Comparison of ENCODE assay signal across 15 cellular contexts in genomic region chr3:65946438-65946837, GRCh38.
A peak's percentile ranks its signal among the peaks of the same experiment; 100 is the strongest.
DNase-seq lines count a peak whose midpoint lies in the region; ATAC-seq and TF ChIP-seq lines count a peak whose summit lies in the region.
"Had no signal": no experiment of that assay in that cellular context is flagged by ENCODE, and none has a peak within 500 bp of the region (broad histone marks: within the 10 kb centered on the region; RNA-seq: fewer than 3 reads in every experiment).

No MANE protein-coding gene starts in this region.

- H3K23ac ChIP-seq in trophoblast cell (ENCODE audit: low read length), result no peak overlapping the region

- H3K9ac ChIP-seq in trophoblast cell (ENCODE audit: low read length), result no peak overlapping the region

- no peak overlapping the region for H4K91ac ChIP-seq in trophoblast cell (ENCODE audit: low read depth, low read length)

- peaks cover 1% of the 10 kb centered on the region for H3K79me1 ChIP-seq in trophoblast cell (ENCODE audit: low read length)

- H3K27ac ChIP-seq in trophoblast cell (ENCODE audit: low read depth, low read length), result no peak overlapping the region
- H3K27ac ChIP-seq: colonic mucosa had no signal

- H4K8ac ChIP-seq in trophoblast cell (ENCODE audit: low read depth, low read length), result no peak overlapping the region

- no peak overlapping the region for H2BK5ac ChIP-seq in trophoblast cell (ENCODE audit: low read depth, low read length, poor library complexity)

- no peak overlapping the region for H3K27ac Mint-ChIP-seq in glutamatergic neuron (ENCODE audit: unreplicated experiment)

- H3K9me3 ChIP-seq in trophoblast cell (ENCODE audit: insufficient read depth, low read depth, low read length), result no peaks in the 10 kb centered on the region
- H3K9me3 ChIP-seq: colonic mucosa had no signal

- H3K4me2 ChIP-seq in trophoblast cell (ENCODE audit: low read length), result no peak overlapping the region

- no peak overlapping the region for H3K4me3 ChIP-seq in fibroblast of the aortic adventitia (ENCODE audit: low read depth, low read length)
- no peak overlapping the region for H3K4me3 ChIP-seq in trophoblast cell (ENCODE audit: low read depth, low read length)
- H3K4me3 ChIP-seq: colonic mucosa had no signal

- H3K36me3 Mint-ChIP-seq in glutamatergic neuron (ENCODE audit: unreplicated experiment), result no peaks in the 10 kb centered on the region

- no peak overlapping the region for H2AFZ ChIP-seq in trophoblast cell (ENCODE audit: insufficient read depth, low read length, poor library complexity)

- H3K79me2 ChIP-seq in trophoblast cell (ENCODE audit: control insufficient read depth, insufficient read depth, low read length, poor library complexity), result peaks cover 2% of the 10 kb centered on the region

- WGBS in trophoblast cell (ENCODE audit: extremely low coverage, insufficient coverage, insufficient read length), result no CpG with 5 or more reads among the region's 6 CpGs

- H3K27me3 Mint-ChIP-seq in glutamatergic neuron (ENCODE audit: unreplicated experiment), result no peaks in the 10 kb centered on the region

- no peak overlapping the region for H4K12ac ChIP-seq in trophoblast cell (ENCODE audit: low read depth, low read length)

- TF ChIP-seq CTCF in fibroblast of the aortic adventitia (IDR thresholded peaks at IDR 0.05; ENCODE audit: insufficient read depth, low read length) (no peak), glutamatergic neuron (IDR thresholded peaks at IDR 0.05; ENCODE audit: partially characterized antibody, unreplicated experiment) (no peak)

- H3K27me3 ChIP-seq in trophoblast cell (ENCODE audit: insufficient read depth, low read length), result no peaks in the 10 kb centered on the region
- H3K27me3 ChIP-seq: colonic mucosa had no signal

- H3K9me3 Mint-ChIP-seq in glutamatergic neuron (ENCODE audit: unreplicated experiment), result no peaks in the 10 kb centered on the region

- DNase-seq in Daoy (ENCODE audit: low read depth) (peak; percentile 77), fibroblast of the aortic adventitia (ENCODE audit: low read depth) (peak; percentile 91), trophoblast cell (no peak), glutamatergic neuron (no peak), GOT3 (lab: John Stamatoyannopoulos, UW) (no peak)
- DNase-seq: activated CD4-positive, alpha-beta T cell treated with anti-CD3 and anti-CD28 coated beads, Interleukin-2, amount 50 U/mL, for 1 hour; activated gamma-delta T cell; AML-193; colonic mucosa; GDM1; H7; NCI-H774 had no signal

- H2AK5ac ChIP-seq in trophoblast cell (ENCODE audit: low read length), result no peak overlapping the region

- H3K4me1 ChIP-seq in trophoblast cell (ENCODE audit: control insufficient read depth in 1 of 2, insufficient read depth in 2 of 2, low read length in 2 of 2), result peaks cover 0 to 4% of the 10 kb centered on the region in 2 experiments

- H3K14ac ChIP-seq in trophoblast cell (ENCODE audit: low read length), result no peak overlapping the region

- peaks cover 1% of the 10 kb centered on the region for H3K4me1 Mint-ChIP-seq in glutamatergic neuron (ENCODE audit: low read depth, unreplicated experiment)

- peak overlapping the region; percentile 10 for H3K4ac ChIP-seq in trophoblast cell (ENCODE audit: low read depth, low read length)

- ATAC-seq in SK-N-SH treated with all-trans-retinoic acid at 6 μM for 48 hours (peak; percentile 39; the same call in 2 of the 3 replicates), GM19397 (IDR thresholded peaks at IDR 0.05; ENCODE audit: unreplicated experiment) (no peak), GM19463 (IDR thresholded peaks at IDR 0.05; ENCODE audit: unreplicated experiment) (no peak)

- no peak overlapping the region for H3K18ac ChIP-seq in trophoblast cell (ENCODE audit: low read length)

- no peak overlapping the region for H2BK12ac ChIP-seq in trophoblast cell (ENCODE audit: low read length)

- H2BK120ac ChIP-seq in trophoblast cell (ENCODE audit: insufficient read depth, low read length, poor library complexity), result no peak overlapping the region

- no peak overlapping the region for H3K4me3 Mint-ChIP-seq in glutamatergic neuron (ENCODE audit: unreplicated experiment)

- H3K36me3 ChIP-seq in trophoblast cell (ENCODE audit: control insufficient read depth in 1 of 2, insufficient read depth in 2 of 2, low read length in 2 of 2), result no peaks in the 10 kb centered on the region
- H3K36me3 ChIP-seq: colonic mucosa had no signal

TF ChIP-seq in SK-N-SH treated with all-trans-retinoic acid at 6 μM for 48 hours, 23 proteins besides CTCF, POLR2A, EP300 and RAD21 (continues in another document):
- TF ChIP-seq PATZ1 (CRISPR knock-in tag; IDR thresholded peaks at IDR 0.05; ENCODE audit: borderline replicate concordance) (no peak), TSHZ2 (CRISPR knock-in tag; IDR thresholded peaks at IDR 0.05) (no peak), ESRRG (CRISPR knock-in tag; IDR thresholded peaks at IDR 0.05) (no peak), OSR1 (CRISPR knock-in tag; IDR thresholded peaks at IDR 0.05) (no peak), CSDC2 (CRISPR knock-in tag; IDR thresholded peaks at IDR 0.05) (no peak), ARNTL (CRISPR knock-in tag; IDR thresholded peaks at IDR 0.05; ENCODE audit: borderline replicate concordance, low read depth) (no peak), TCF4 (CRISPR knock-in tag; IDR thresholded peaks at IDR 0.05; ENCODE audit: borderline replicate concordance) (no peak), SNAI2 (CRISPR knock-in tag; IDR thresholded peaks at IDR 0.05) (no peak), POU6F1 (CRISPR knock-in tag; IDR thresholded peaks at IDR 0.05; ENCODE audit: borderline replicate concordance, low read depth) (no peak), ZFP3 (CRISPR knock-in tag; IDR thresholded peaks at IDR 0.05) (no peak), CSRNP3 (CRISPR knock-in tag; IDR thresholded peaks at IDR 0.05) (no peak), ZNF565 (CRISPR knock-in tag; conservative IDR thresholded peaks at IDR 0.05; ENCODE audit: low read depth) (no peak)

Comparison
In these comparisons a context has a peak if more than half of its experiments do, and no peak if none do; other contexts are left out.
1. DNase-seq: peak in Daoy (single experiment) and fibroblast of the aortic adventitia (single experiment); none in trophoblast cell (0 of 2), glutamatergic neuron (single experiment) and GOT3 (single experiment).